In the genomic region with DNA sequence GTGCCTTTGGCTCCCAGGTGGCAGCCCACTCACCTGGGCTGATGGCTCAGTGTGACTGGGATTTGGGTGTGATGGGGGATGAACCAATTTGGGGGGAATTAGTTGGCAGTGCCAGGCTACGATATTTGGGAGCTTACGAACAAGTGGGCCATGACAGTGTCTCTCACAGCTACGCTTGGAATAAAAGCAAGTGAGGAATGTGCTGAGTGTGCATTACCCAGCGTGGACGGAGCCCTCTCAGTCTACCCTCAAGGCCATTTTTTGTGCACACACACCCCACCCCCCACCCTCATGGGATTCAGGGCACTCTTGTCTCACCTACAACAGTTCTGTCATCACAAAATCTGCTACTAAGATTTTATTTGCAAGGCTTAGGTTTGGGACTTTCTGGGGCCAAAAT, we compare ENCODE assay signal across 17 cellular contexts.
"Had no signal": no experiment of that assay in that cellular context is flagged by ENCODE, and none has a peak within 500 bp of the region (broad histone marks: within the 10 kb centered on the region; RNA-seq: fewer than 3 reads in every experiment).

No MANE protein-coding gene starts in this region.

- H3K27ac Mint-ChIP-seq: activated CD4-positive, alpha-beta memory T cell treated with anti-CD3 and anti-CD28 coated beads for 36 hours; activated T-cell treated with anti-CD3 and anti-CD28 coated beads, Interleukin-2, amount 50 U/mL, for 72 hours; naive thymus-derived CD4-positive, alpha-beta T cell; T-cell had no signal

- H3K27me3 ChIP-seq: ascending aorta, colonic mucosa, gastroesophageal sphincter, suprapubic skin, upper lobe of right lung had no signal

- ATAC-seq: activated T-cell treated with anti-CD3 and anti-CD28 coated beads, Interleukin-2, amount 50 U/mL, for 72 hours; gastroesophageal sphincter; naive thymus-derived CD4-positive, alpha-beta T cell; T-cell had no signal

- H3K9me3 Mint-ChIP-seq: activated CD4-positive, alpha-beta memory T cell treated with anti-CD3 and anti-CD28 coated beads for 36 hours had no signal

- DNase-seq: activated CD4-positive, alpha-beta memory T cell treated with anti-CD3 and anti-CD28 coated beads for 36 hours; activated CD4-positive, alpha-beta T cell treated with anti-CD3 and anti-CD28 coated beads for 1 hour; activated CD8-positive, alpha-beta memory T cell treated with anti-CD3 and anti-CD28 coated beads, Interleukin-2, amount 50 U/mL, for 4 hours; activated naive CD4-positive, alpha-beta T cell; activated T-cell treated with anti-CD3 and anti-CD28 coated beads, Interleukin-2, amount 50 U/mL, for 72 hours; caudate nucleus; colonic mucosa; effector CD4-positive, alpha-beta T cell; naive thymus-derived CD4-positive, alpha-beta T cell; occipital lobe; stimulated activated CD4-positive, alpha-beta T cell treated with anti-CD3 and anti-CD28 coated beads, Interleukin-12 subunit alpha, Interleukin-12 subunit beta, amount 100 ng/mL, for 4 hours; stimulated activated naive CD4-positive, alpha-beta T cell; T-cell; upper lobe of right lung had no signal

- H3K36me3 ChIP-seq: ascending aorta, colonic mucosa, gastroesophageal sphincter, suprapubic skin, upper lobe of right lung had no signal

- H3K9me3 ChIP-seq: ascending aorta, colonic mucosa, gastroesophageal sphincter, suprapubic skin, upper lobe of right lung had no signal

- H3K27ac ChIP-seq: ascending aorta, colonic mucosa, gastroesophageal sphincter, suprapubic skin, upper lobe of right lung had no signal

- H3K4me3 Mint-ChIP-seq: activated CD4-positive, alpha-beta memory T cell treated with anti-CD3 and anti-CD28 coated beads for 36 hours; activated T-cell treated with anti-CD3 and anti-CD28 coated beads, Interleukin-2, amount 50 U/mL, for 72 hours; naive thymus-derived CD4-positive, alpha-beta T cell; T-cell had no signal

- H3K4me1 ChIP-seq: ascending aorta, colonic mucosa, gastroesophageal sphincter, suprapubic skin had no signal

- H3K4me3 ChIP-seq: ascending aorta, colonic mucosa, gastroesophageal sphincter, suprapubic skin, upper lobe of right lung had no signal

- H3K36me3 Mint-ChIP-seq: activated CD4-positive, alpha-beta memory T cell treated with anti-CD3 and anti-CD28 coated beads for 36 hours; naive thymus-derived CD4-positive, alpha-beta T cell; T-cell had no signal

- H3K27me3 Mint-ChIP-seq: activated CD4-positive, alpha-beta memory T cell treated with anti-CD3 and anti-CD28 coated beads for 36 hours; naive thymus-derived CD4-positive, alpha-beta T cell; T-cell had no signal
